27 cellular contexts compared by ENCODE assay signal in genomic region chr6:79733388-79733787, GRCh38.
"Had no signal": no experiment of that assay in that cellular context is flagged by ENCODE, and none has a peak within 500 bp of the region (broad histone marks: within the 10 kb centered on the region; RNA-seq: fewer than 3 reads in every experiment).

No MANE protein-coding gene starts in this region.

- DNase-seq: activated CD4-positive, alpha-beta T cell treated with anti-CD3 and anti-CD28 coated beads for 36 hours; activated CD4-positive, alpha-beta T cell treated with anti-CD3 and anti-CD28 coated beads, Interleukin-2, amount 10 ng/mL, durations not matched to agents 7 days and 5 days; activated CD4-positive, alpha-beta T cell treated with anti-CD3 and anti-CD28 coated beads, Interleukin-2, amount 50 U/mL, for 48 hours; activated CD8-positive, alpha-beta T cell treated with anti-CD3 and anti-CD28 coated beads, Interleukin-2, amount 10 ng/mL, durations not matched to agents 7 days and 5 days; activated gamma-delta T cell treated with Interleukin-2 at 50 U/mL for 16 hours; activated naive CD4-positive, alpha-beta T cell treated with anti-CD3 and anti-CD28 coated beads for 36 hours; activated T-cell treated with anti-CD3 and anti-CD28 coated beads, Interleukin-2, amount 50 U/mL, for 24 hours; adrenal gland; aorta; brain microvascular endothelial cell; Kasumi-1; KG1; MM.1S; MV-4-11; NCI-H1092 treated with DMSO at 0.1 percent for 48 hours; NCI-H1417; NCI-H146; NCI-H187; NCI-H2029 treated with DMSO at 0.1 percent for 48 hours; NCI-H2107; NCI-H2171; NCI-H510A; NCI-H526; NCI-H748 treated with DMSO at 0.1 percent for 48 hours; Right ventricle myocardium superior; T1000 had no signal

- H3K4me1 ChIP-seq: adrenal gland had no signal

- H3K4me3 ChIP-seq: adrenal gland had no signal

- H3K27me3 ChIP-seq: adrenal gland, brain microvascular endothelial cell had no signal

- H3K36me3 ChIP-seq: adrenal gland, brain microvascular endothelial cell had no signal

- H3K27ac ChIP-seq: adrenal gland, brain microvascular endothelial cell had no signal

- ATAC-seq: activated CD4-positive, alpha-beta T cell treated with anti-CD3 and anti-CD28 coated beads for 36 hours; activated CD4-positive, CD25-positive, alpha-beta regulatory T cell treated with anti-CD3 and anti-CD28 coated beads, Interleukin-2, amount 50 U/mL, for 24 hours; activated CD8-positive, alpha-beta T cell treated with anti-CD3 and anti-CD28 coated beads, Interleukin-2, amount 10 ng/mL, durations not matched to agents 7 days and 5 days had no signal

- H3K9me3 ChIP-seq: adrenal gland had no signal
